Comparison of ENCODE assay signal across 8 cellular contexts in the genomic region with DNA sequence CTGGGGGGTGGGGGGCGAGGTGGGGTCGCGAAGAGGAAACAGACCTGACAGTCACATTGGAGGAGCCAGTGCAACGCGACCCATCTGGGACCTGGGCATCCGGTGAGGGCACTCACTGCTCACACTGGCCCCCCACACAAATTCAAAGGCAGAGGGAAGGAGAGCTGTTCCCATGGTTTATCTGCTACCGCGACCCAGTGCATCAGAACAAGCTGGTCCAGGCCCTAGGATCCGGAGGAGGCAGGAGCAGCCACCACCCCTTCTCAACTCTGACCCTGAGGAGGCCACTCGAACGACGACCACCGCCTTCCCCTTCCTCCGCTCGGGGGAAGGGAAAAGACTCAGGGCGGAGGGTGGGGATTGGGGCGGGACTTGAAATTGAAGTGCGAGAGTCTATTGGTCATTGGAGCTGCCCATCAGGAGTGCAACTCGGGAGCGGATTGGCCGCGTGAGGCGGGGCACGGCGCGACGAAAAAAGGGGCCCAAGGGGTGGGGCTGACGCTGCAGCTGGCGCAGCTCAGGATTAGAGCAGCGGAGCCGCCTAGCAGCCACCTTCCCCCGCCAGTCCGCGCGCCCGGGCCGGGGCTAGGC. TPM values are rescaled to one million over a fixed set of nuclear protein-coding genes. Genes with fewer than 3 reads are reported as not detected.
DNase-seq lines count a peak whose midpoint lies in the region; ATAC-seq, FAIRE-seq and TF ChIP-seq lines count a peak whose summit lies in the region.

CDK5R2 (plus strand) TSS at position 526 of the 591 bp plus-strand sequence. CDS start 155 bp downstream, outside the sequence.

- peak; percentile 99 for DNase-seq in H7
- peak; percentile 88 for DNase-seq in LoVo (ENCODE audit: low spot score)
- DNase-seq in RWPE2 (ENCODE audit: low spot score): peak; percentile 85
- peak; percentile 35 for DNase-seq in activated naive CD8-positive, alpha-beta T cell treated with anti-CD3 and anti-CD28 coated beads, Interleukin-2, amount 50 U/mL, for 16 hours (ENCODE audit: low read depth, low spot score)
- peak; percentile 70 for DNase-seq in Right ventricle myocardium superior
- peak; percentile 66 to 99 (median 92) for DNase-seq in posterior cingulate gyrus

- H3K4me1 ChIP-seq in RWPE2 (ENCODE audit: insufficient read depth, poor library complexity, severe bottlenecking) (peaks cover 5% of the 10 kb centered on the region), urinary bladder (ENCODE audit: insufficient read depth) (no peaks in the 10 kb centered on the region)

- ATAC-seq in RWPE2 (ENCODE audit: low read depth) (peak; percentile 85), Right ventricle myocardium superior (ENCODE audit: poor library complexity) (peak; percentile 88)

- no peaks in the 10 kb centered on the region for H3K9me3 ChIP-seq in RWPE2 (ENCODE audit: severe bottlenecking)

- WGBS in urinary bladder: 2% methylated on average over 37 of the region's 37 CpGs

- peak; percentile 67 for FAIRE-seq in G401.6 (lab: Jason Lieb, UNC)

- no peak for TF ChIP-seq CTCF in RWPE2 (IDR thresholded peaks at IDR 0.05; ENCODE audit: poor library complexity, severe bottlenecking)

- peak within 1 kb of the TSS; percentile 72 for H3K4me3 ChIP-seq in H7 (ENCODE audit: insufficient read depth, low read depth, low read length)
- peak within 1 kb of the TSS; percentile 36 for H3K4me3 ChIP-seq in RWPE2 (ENCODE audit: severe bottlenecking)
- H3K4me3 ChIP-seq in urinary bladder (ENCODE audit: low read depth, low read length): peak within 1 kb of the TSS; percentile 38

- H3K27ac ChIP-seq in RWPE2 (ENCODE audit: poor library complexity, severe bottlenecking) (no peak within 1 kb of the TSS), urinary bladder (ENCODE audit: low read depth) (no peak within 1 kb of the TSS)

- H3K36me3 ChIP-seq in H7 (replicated peaks; ENCODE audit: control insufficient read depth, insufficient read depth, low read length) (no peaks in the 10 kb centered on the region), RWPE2 (ENCODE audit: low read depth) (no peaks in the 10 kb centered on the region), urinary bladder (ENCODE audit: insufficient read depth) (no peaks in the 10 kb centered on the region)

- intact Hi-C loops in Right ventricle myocardium superior (cut with DNase I): no loop called here
- intact Hi-C loops in posterior cingulate gyrus (cut with DNase I): loop anchor here (5.0 kb wide), 1 partner anchor 62 kb away; no protein-coding TSS in a partner anchor

- peaks cover 70% of the 10 kb centered on the region for H3K27me3 ChIP-seq in H7 (ENCODE audit: control insufficient read depth, insufficient read depth, low read length)
- H3K27me3 ChIP-seq in RWPE2 (ENCODE audit: insufficient read depth, poor library complexity, severe bottlenecking): peaks cover 50% of the 10 kb centered on the region

RNA-seq across cellular contexts. Expression of gene CDK5R2, which starts in this region (rescaled TPM):
- 0.17 TPM in 1 of 2 replicates, not detected in the other for total RNA-seq in H7 (2014; rRNA removed; shearing (Covaris generic))
- total RNA-seq in Right ventricle myocardium superior: not detected
- total RNA-seq in urinary bladder: 0.16 TPM
- 0.23 TPM for polyA plus RNA-seq in urinary bladder

Comparison
In these comparisons a context has a peak if more than half of its experiments do, and no peak if none do; other contexts are left out.
1. Peak in DNase-seq and H3K4me3 ChIP-seq in H7; RNA of the gene not detected or under 1 TPM.
2. Peak in DNase-seq and ATAC-seq in Right ventricle myocardium superior; RNA of the gene not detected or under 1 TPM.
3. DNase-seq: peak in every context shown above with its lines; median percentile 99 in H7; 92 in posterior cingulate gyrus; 88 in LoVo; 85 in RWPE2; 70 in Right ventricle myocardium superior; 35 in activated naive CD8-positive, alpha-beta T cell treated with anti-CD3 and anti-CD28 coated beads, Interleukin-2, amount 50 U/mL, for 16 hours.